ENCODE assay signal across 28 cellular contexts in genomic region chr5:159807586-159807985, GRCh38.
"Had no signal": no experiment of that assay in that cellular context is flagged by ENCODE, and none has a peak within 500 bp of the region (broad histone marks: within the 10 kb centered on the region; RNA-seq: fewer than 3 reads in every experiment).

No MANE protein-coding gene starts in this region.

- H3K27ac Mint-ChIP-seq: immature natural killer cell; natural killer cell; stimulated activated naive B cell treated with anti-CD40 and anti-IgM and Interleukin-4, amounts not matched to agents 10 μg/mL and 1 μg/mL and 100 μg/mL, for 72 hours; stimulated activated naive CD8-positive, alpha-beta T cell treated with anti-CD3 and anti-CD28 coated beads, Interleukin-15, Interleukin-2, amounts not matched to agents 100 ng/mL and 50 ng/mL, for 24 hours had no signal

- H3K27ac ChIP-seq: coronary artery, esophagus squamous epithelium, left ventricle myocardium inferior, lower lobe of right lung, ovary, psoas muscle, sigmoid colon, spleen, thoracic aorta, tibial nerve, upper lobe of left lung had no signal

- H3K4me1 ChIP-seq: esophagus squamous epithelium, left ventricle myocardium inferior, lower lobe of right lung, psoas muscle, sigmoid colon had no signal

- FAIRE-seq: endothelial cell of umbilical vein, urothelium cell line had no signal

- H3K27me3 ChIP-seq: esophagus squamous epithelium, ovary, sigmoid colon, spleen, tibial nerve, upper lobe of left lung had no signal

- H3K9me3 ChIP-seq: esophagus squamous epithelium, lower lobe of right lung, ovary, thoracic aorta, upper lobe of left lung had no signal

- DNase-seq: dermis blood vessel endothelial cell; effector memory CD4-positive, alpha-beta T cell; esophagus squamous epithelium; foreskin melanocyte; hypothalamus; immature natural killer cell; islet precursor cell; kidney glomerular epithelial cell; left colon; left ventricle myocardium inferior; lower lobe of right lung; natural killer cell; occipital lobe; ovary; posterior cingulate gyrus; psoas muscle; right cardiac atrium; sigmoid colon; spleen; stimulated activated CD4-positive, alpha-beta T cell treated with anti-CD3 and anti-CD28 coated beads, Interleukin-2, amount 100 ng/mL, for 48 hours; stimulated activated naive B cell treated with anti-CD40 and anti-IgM and Interleukin-4, amounts not matched to agents 10 μg/mL and 1 μg/mL and 100 μg/mL, for 72 hours; upper lobe of left lung had no signal

- H3K4me3 Mint-ChIP-seq: immature natural killer cell; natural killer cell; stimulated activated naive B cell treated with anti-CD40 and anti-IgM and Interleukin-4, amounts not matched to agents 10 μg/mL and 1 μg/mL and 100 μg/mL, for 72 hours; stimulated activated naive CD8-positive, alpha-beta T cell treated with anti-CD3 and anti-CD28 coated beads, Interleukin-15, Interleukin-2, amounts not matched to agents 100 ng/mL and 50 ng/mL, for 24 hours had no signal

- H3K4me1 Mint-ChIP-seq: immature natural killer cell, natural killer cell had no signal

- H3K4me3 ChIP-seq: coronary artery, esophagus squamous epithelium, left ventricle myocardium inferior, lower lobe of right lung, ovary, psoas muscle, sigmoid colon, spleen, thoracic aorta, tibial nerve, upper lobe of left lung had no signal

- H3K36me3 Mint-ChIP-seq: immature natural killer cell; natural killer cell; stimulated activated naive B cell treated with anti-CD40 and anti-IgM and Interleukin-4, amounts not matched to agents 10 μg/mL and 1 μg/mL and 100 μg/mL, for 72 hours had no signal

- ATAC-seq: left colon; lower lobe of right lung; natural killer cell; psoas muscle; right cardiac atrium; stimulated activated naive B cell treated with anti-CD40 and anti-IgM and Interleukin-4, amounts not matched to agents 10 μg/mL and 1 μg/mL and 100 μg/mL, for 72 hours had no signal
